In the genomic region with DNA sequence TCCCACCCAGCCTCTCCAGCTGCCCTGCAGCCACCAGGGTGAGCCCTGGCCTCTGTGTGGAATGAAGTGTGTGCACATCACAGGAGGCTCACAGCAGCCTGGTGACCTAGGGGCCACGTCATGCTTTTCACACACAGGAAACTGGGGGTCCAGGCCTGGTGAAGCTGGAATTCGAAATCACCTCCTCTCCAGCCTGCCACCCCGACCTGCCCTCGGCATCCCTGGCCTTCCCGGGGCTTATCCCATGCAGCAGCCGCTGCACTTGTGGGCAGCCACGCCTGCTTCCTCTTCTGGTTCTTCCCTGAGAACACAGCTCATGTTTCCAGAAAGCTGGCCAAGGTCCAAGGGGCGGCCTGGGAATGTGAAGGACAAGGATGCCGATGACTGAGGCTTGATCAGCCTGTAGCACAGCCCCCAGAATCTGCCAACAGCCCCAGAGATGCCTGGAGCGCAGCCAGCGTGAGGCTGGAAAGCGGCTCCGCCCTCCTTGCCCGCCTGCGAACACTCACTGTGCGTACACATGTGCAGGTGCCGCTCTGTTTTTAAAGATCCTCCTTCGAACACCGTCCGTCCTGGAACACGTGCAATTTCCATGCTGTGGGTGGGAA, we compare ENCODE assay signal across 8 cellular contexts. TPM values are rescaled to one million over a fixed set of nuclear protein-coding genes. Genes with fewer than 3 reads are reported as not detected.
DNase-seq lines count a peak whose midpoint lies in the region; ATAC-seq, FAIRE-seq and TF ChIP-seq lines count a peak whose summit lies in the region.

No MANE protein-coding gene starts in this region.

- H2AFZ ChIP-seq in endothelial cell of umbilical vein (ENCODE audit: low read depth, low read length): peak overlapping the region; percentile 8
- H2AFZ ChIP-seq in neuronal stem cell (ENCODE audit: low read length): no peak overlapping the region

- H3K36me3 ChIP-seq in HAP-1 (replicated peaks) (no peaks in the 10 kb centered on the region), endothelial cell of umbilical vein (ENCODE audit: control insufficient read depth in 2 of 2, extremely low read depth in 1 of 2, insufficient read depth in 2 of 2, low read length in 2 of 2) (no peaks in the 10 kb centered on the region), neuronal stem cell (replicated peaks in 1 of 2; ENCODE audit: control insufficient read depth in 2 of 2, insufficient read depth in 2 of 2, low read length in 2 of 2) (no peaks in the 10 kb centered on the region)

- H3K9ac ChIP-seq in endothelial cell of umbilical vein (replicated peaks; ENCODE audit: extremely low read depth, insufficient read depth, low read length) (peak overlapping the region; percentile 76), neuronal stem cell (ENCODE audit: low read depth, low read length, poor library complexity) (peak overlapping the region; percentile 17)

- H3K4me1 ChIP-seq in HAP-1 (peaks cover 2% of the 10 kb centered on the region; the same call in 1 of the 2 replicates), endothelial cell of umbilical vein (ENCODE audit: control insufficient read depth, extremely low read depth, insufficient read depth, low read length) (peaks cover 26% of the 10 kb centered on the region), neuronal stem cell (ENCODE audit: control insufficient read depth in 2 of 2, insufficient read depth in 1 of 2, low read depth in 1 of 2, low read length in 2 of 2) (peaks cover 0 to 7% of the 10 kb centered on the region in 2 donors)

- H3K27ac ChIP-seq in endothelial cell of umbilical vein (ENCODE audit: insufficient read depth, low read depth, low read length) (peak overlapping the region; percentile 91), neuronal stem cell (replicated peaks; ENCODE audit: low read length) (no peak overlapping the region)

- H3K4me2 ChIP-seq in endothelial cell of umbilical vein (ENCODE audit: insufficient read depth, low read length) (peak overlapping the region; percentile 60), neuronal stem cell (ENCODE audit: insufficient read depth, low read length, poor library complexity, severe bottlenecking) (no peak overlapping the region)

- H3K4me3 ChIP-seq in HAP-1 (no peak overlapping the region), endothelial cell of umbilical vein (replicated peaks in 1 of 3; ENCODE audit: insufficient read depth in 1 of 3, low read depth in 1 of 3, low read length in 3 of 3) (no peak overlapping the region), neuronal stem cell (ENCODE audit: low read length in 2 of 2) (no peak overlapping the region)

- peaks cover 2% of the 10 kb centered on the region for H3K79me1 ChIP-seq in neuronal stem cell (ENCODE audit: low read depth, low read length)

- H3K14ac ChIP-seq in neuronal stem cell (ENCODE audit: low read length): peak overlapping the region; percentile 95

- no peaks in the 10 kb centered on the region for H4K20me1 ChIP-seq in endothelial cell of umbilical vein (replicated peaks; ENCODE audit: control insufficient read depth, extremely low read depth, insufficient read depth, low read length)

- peak overlapping the region; percentile 59 for H3K23ac ChIP-seq in neuronal stem cell (ENCODE audit: low read depth, low read length, poor library complexity)

- intact Hi-C loops in endothelial cell of umbilical vein (cut with micrococcal nuclease): loop anchor here (1.0 kb wide), 1 partner anchor 36 kb away; no protein-coding TSS in a partner anchor

- dilution Hi-C loops in endothelial cell of umbilical vein (cut with MboI; ENCODE audit: extremely low pct_ligation_motif_present, low sequenced_read_pairs): no loop called here

- H2BK5ac ChIP-seq in neuronal stem cell (ENCODE audit: low read length): no peak overlapping the region

- no peaks in the 10 kb centered on the region for H3K9me1 ChIP-seq in endothelial cell of umbilical vein (replicated peaks; ENCODE audit: control insufficient read depth, extremely low read depth, insufficient read depth, low read length)

- H3K27me3 ChIP-seq in HAP-1 (ENCODE audit: low read depth) (peaks cover 12% of the 10 kb centered on the region), endothelial cell of umbilical vein (ENCODE audit: control insufficient read depth in 2 of 2, insufficient read depth in 2 of 2, low read length in 2 of 2) (peaks cover 0 to 14% of the 10 kb centered on the region in 2 experiments), neuronal stem cell (ENCODE audit: control insufficient read depth in 3 of 3, insufficient read depth in 3 of 3, low read depth in 1 of 3, low read length in 3 of 3) (peaks cover 13 to 95% (median 20%) of the 10 kb centered on the region in 3 experiments)

- POLR2A ChIA-PET in endothelial cell of umbilical vein (lab: Charles Lee): interaction anchor here (0.5 to 1.5 kb wide), 2 partner anchors 87 to 568 kb away, joined by 3 to 4 read pairs; partner anchors contain the start of gene ARFGAP1

- no peak overlapping the region for H4K8ac ChIP-seq in neuronal stem cell (ENCODE audit: low read depth, low read length)

- peak overlapping the region; percentile 30 for H2BK15ac ChIP-seq in neuronal stem cell (ENCODE audit: low read length)

- H3K9me3 ChIP-seq in HAP-1 (no peaks in the 10 kb centered on the region), endothelial cell of umbilical vein (replicated peaks; ENCODE audit: control insufficient read depth, insufficient read depth, low read length) (no peaks in the 10 kb centered on the region), neuronal stem cell (replicated peaks in 1 of 2; ENCODE audit: control insufficient read depth in 2 of 2, insufficient read depth in 1 of 2, low read depth in 1 of 2, low read length in 2 of 2) (peaks cover 0 to 3% of the 10 kb centered on the region in 2 donors)

- no peaks in the 10 kb centered on the region for H3K79me2 ChIP-seq in endothelial cell of umbilical vein (ENCODE audit: control insufficient read depth, insufficient read depth, low read length)

- H2BK12ac ChIP-seq in neuronal stem cell (ENCODE audit: low read length): peak overlapping the region; percentile 34

- DNase-seq in HAP-1 (ENCODE audit: low spot score in 2 of 2) (peak; percentile 50 to 88), NCI-H510A treated with DMSO at 0.1 percent for 48 hours (lab: John Stamatoyannopoulos, UW) (peak; percentile 24), endothelial cell of umbilical vein (ENCODE audit: low read depth, low spot score) (peak; percentile 99), neuronal stem cell (ENCODE audit: low spot score) (no peak)
- no peak for DNase-seq in stimulated activated CD4-positive, alpha-beta T cell treated with anti-CD3 and anti-CD28 coated beads, Interleukin-2, amount 100 ng/mL, for 24 hours

- H2BK120ac ChIP-seq in neuronal stem cell (ENCODE audit: low read depth, low read length): no peak overlapping the region

- H2AK5ac ChIP-seq in neuronal stem cell (ENCODE audit: low read depth, low read length): peak overlapping the region; percentile 76

- H4K91ac ChIP-seq in neuronal stem cell (ENCODE audit: low read depth, low read length, poor library complexity): peak overlapping the region; percentile 79

- peak in 1 of 2 donors; percentile 35 for TF ChIP-seq CTCF in endothelial cell of umbilical vein (IDR thresholded peaks at IDR 0.05; ENCODE audit: extremely low read depth in 1 of 2, insufficient read depth in 1 of 2, low read depth in 1 of 2, low read length in 2 of 2)

- no peak for ATAC-seq in GM18907 (IDR thresholded peaks at IDR 0.05; ENCODE audit: unreplicated experiment)
- ATAC-seq in GM18517 (IDR thresholded peaks at IDR 0.05; ENCODE audit: unreplicated experiment): no peak
- no peak for ATAC-seq in HG03280 (IDR thresholded peaks at IDR 0.05; ENCODE audit: unreplicated experiment)

- in situ Hi-C loops in HAP-1 (cut with MboI; ENCODE audit: low sequenced_read_pairs): no loop called here

- FAIRE-seq in endothelial cell of umbilical vein (lab: Jason Lieb, UNC): peak; percentile 100

- WGBS in neuronal stem cell (ENCODE audit: extremely low coverage in 2 of 2, insufficient read length in 2 of 2, insufficient replicate concordance in 1 of 2), 2 donors: no CpG with 5 or more reads among the region's 21 CpGs

- H3K18ac ChIP-seq in neuronal stem cell (ENCODE audit: low read length): peak overlapping the region; percentile 41

- TF ChIP-seq POLR2A in endothelial cell of umbilical vein (IDR thresholded peaks at IDR 0.05; ENCODE audit: low read depth, low read length): no peak

- CTCF ChIA-PET in endothelial cell of umbilical vein (lab: Charles Lee): interaction anchor here (0.5 to 3.3 kb wide), 14 partner anchors 14 to 104 kb away, joined by 3 to 98 read pairs (median 10); no protein-coding TSS in a partner anchor

- BruUV-seq in endothelial cell of umbilical vein (replicated peaks; lab: Mats Ljungman, UMichigan): no TSS peak

- H3K4ac ChIP-seq in neuronal stem cell (ENCODE audit: low read length): peak overlapping the region; percentile 42

TF ChIP-seq in endothelial cell of umbilical vein, 7 proteins besides CTCF, POLR2A, EP300 and RAD21:
- peak; percentile 85 for TF ChIP-seq GATA2 (IDR thresholded peaks at IDR 0.05; ENCODE audit: insufficient read depth, insufficient read length, low read depth, low read length)
- peak; percentile 80 for TF ChIP-seq POLR2AphosphoS5 (IDR thresholded peaks at IDR 0.05; ENCODE audit: insufficient read depth, low read depth, low read length)
- TF ChIP-seq MYC (IDR thresholded peaks at IDR 0.05; ENCODE audit: low read depth, low read length): peak; percentile 18
- peak; percentile 71 for TF ChIP-seq MAX (IDR thresholded peaks at IDR 0.05; ENCODE audit: insufficient read depth, insufficient read length)
- no peak for TF ChIP-seq JUN (IDR thresholded peaks at IDR 0.05; ENCODE audit: borderline replicate concordance, insufficient read depth, insufficient read length, low read depth)
- TF ChIP-seq FOS (IDR thresholded peaks at IDR 0.05; ENCODE audit: borderline replicate concordance, insufficient read depth, low read length): peak; percentile 69
- no peak for TF ChIP-seq EZH2 (IDR thresholded peaks at IDR 0.05; ENCODE audit: borderline replicate concordance, low read depth, low read length, severe bottlenecking)

RNA-seq across cellular contexts. Expression of gene NTSR1, which starts 4.2 kb away (rescaled TPM):
- 0.30 and 2.1 TPM in 2 replicates for total RNA-seq in endothelial cell of umbilical vein
- polyA plus RNA-seq in endothelial cell of umbilical vein: 0.11 and 0.14 TPM in 2 replicates
- 0.14 and 0.21 TPM in 2 replicates for polyA plus RNA-seq in endothelial cell of umbilical vein (2011; cell fraction: cytosol; rRNA removed)
- polyA plus RNA-seq in endothelial cell of umbilical vein (2011; cell fraction: nucleus; rRNA removed): 0.15 and 0.20 TPM in 2 replicates
- 0.82 and 2.2 TPM in 2 replicates for polyA plus RNA-seq in endothelial cell of umbilical vein (2012)
- polyA minus RNA-seq in endothelial cell of umbilical vein: not detected in 2 replicates
- not detected for polyA minus RNA-seq in endothelial cell of umbilical vein (2011; cell fraction: cytosol; rRNA and poly(A)+ RNA removed)
- polyA minus RNA-seq in endothelial cell of umbilical vein (2011; cell fraction: nucleus; rRNA and poly(A)+ RNA removed): 0.10 TPM in 1 of 2 replicates, not detected in the other
- 0.28 TPM for polyA plus RNA-seq in neuronal stem cell (2013, experiment 1 of 2)
- polyA plus RNA-seq in neuronal stem cell (2013, experiment 2 of 2): 0.21 TPM

Comparison
In these comparisons a context has a peak if more than half of its experiments do, and no peak if none do; other contexts are left out.
1. DNase-seq: peak in HAP-1 (2 of 2), NCI-H510A treated with DMSO at 0.1 percent for 48 hours (single experiment) and endothelial cell of umbilical vein (single experiment); none in neuronal stem cell (single experiment) and stimulated activated CD4-positive, alpha-beta T cell treated with anti-CD3 and anti-CD28 coated beads, Interleukin-2, amount 100 ng/mL, for 24 hours (0 of 2).